In genomic region chr12:113211160-113211559, GRCh38 we compare ENCODE assay signal across 1 cellular context.
A peak's percentile ranks its signal among the peaks of the same experiment; 100 is the strongest.
TF ChIP-seq lines count a peak whose summit lies in the region.

No MANE protein-coding gene starts in this region.

TF ChIP-seq in GM12878, 131 proteins besides CTCF, POLR2A, EP300 and RAD21 (continues in another document):
- TF ChIP-seq PBX3 (IDR thresholded peaks at IDR 0.05; ENCODE audit: insufficient replicate concordance, low read depth, low read length) (no peak), NFIC (IDR thresholded peaks at IDR 0.05; ENCODE audit: low read depth, low read length) (peak; percentile 43; the same call in 1 of the 2 replicates), ATF3 (IDR thresholded peaks at IDR 0.05; ENCODE audit: borderline replicate concordance, extremely low read depth, low read depth, low read length) (no peak), BCLAF1 (IDR thresholded peaks at IDR 0.05) (no peak), CHD2 (IDR thresholded peaks at IDR 0.05; ENCODE audit: borderline replicate concordance, low read depth, low read length) (no peak), NFYA (IDR thresholded peaks at IDR 0.05; ENCODE audit: borderline replicate concordance, low read depth, low read length) (no peak), CREB1 (IDR thresholded peaks at IDR 0.05; ENCODE audit: low read depth) (no peak), ZZZ3 (IDR thresholded peaks at IDR 0.05; ENCODE audit: control insufficient read depth, insufficient read length, low read depth) (no peak), POU2F2 (IDR thresholded peaks at IDR 0.05; ENCODE audit: borderline replicate concordance, low read depth, low read length) (no peak), EED (IDR thresholded peaks at IDR 0.05; ENCODE audit: low read depth) (peak; percentile 46), ZNF622 (IDR thresholded peaks at IDR 0.05) (no peak), CBX5 (IDR thresholded peaks at IDR 0.05; ENCODE audit: low read depth) (no peak), SREBF1 (IDR thresholded peaks at IDR 0.05; ENCODE audit: low read length) (no peak), MEF2B (IDR thresholded peaks at IDR 0.05; ENCODE audit: partially characterized antibody, poor library complexity, severe bottlenecking) (no peak), IKZF1 (conservative IDR thresholded peaks at IDR 0.05) (no peak), IKZF2 (IDR thresholded peaks at IDR 0.05) (peak in 1 of 2 experiments; percentile 33; a peak in 1 of 4 replicates), MEF2A (IDR thresholded peaks at IDR 0.05; ENCODE audit: insufficient read depth, low read depth, low read length) (no peak), IRF4 (IDR thresholded peaks at IDR 0.05; ENCODE audit: low read depth, low read length) (peak; percentile 14; the same call in 1 of the 2 replicates), ZSCAN29 (IDR thresholded peaks at IDR 0.05) (no peak), BHLHE40 (IDR thresholded peaks at IDR 0.05; ENCODE audit: borderline replicate concordance in 1 of 2, low read depth in 2 of 2, low read length in 1 of 2) (0 out of 4 replicates have a peak, but pooled peaks have one; percentile 6 to 23), HCFC1 (IDR thresholded peaks at IDR 0.05; ENCODE audit: low read length) (no peak), EGR1 (IDR thresholded peaks at IDR 0.05; ENCODE audit: borderline replicate concordance in 1 of 2, low read depth in 2 of 2, low read length in 2 of 2) (no peak), ATF7 (IDR thresholded peaks at IDR 0.05; ENCODE audit: low read depth) (no peak), REST (IDR thresholded peaks at IDR 0.05; ENCODE audit: low read depth, low read length) (no peak), JUNB (IDR thresholded peaks at IDR 0.05) (peak; percentile 63), ETV6 (conservative IDR thresholded peaks at IDR 0.05 in 1 of 2, IDR thresholded peaks at IDR 0.05 in 1 of 2; ENCODE audit: borderline replicate concordance in 1 of 2, low read depth in 1 of 2) (0 out of 4 replicates have a peak, but pooled peaks of 1 of the 2 experiments have one; percentile 28), FOXM1 (IDR thresholded peaks at IDR 0.05; ENCODE audit: low read depth, low read length) (0 out of 2 replicates have a peak, but pooled peaks have one; percentile 31), TCF3 (IDR thresholded peaks at IDR 0.05; ENCODE audit: borderline replicate concordance, insufficient read depth, low read depth, low read length) (no peak), ZNF207 (IDR thresholded peaks at IDR 0.05; ENCODE audit: borderline replicate concordance) (no peak), ZNF687 (IDR thresholded peaks at IDR 0.05) (no peak), TBL1XR1 (IDR thresholded peaks at IDR 0.05; ENCODE audit: low read depth, low read length) (no peak), SIX5 (IDR thresholded peaks at IDR 0.05; ENCODE audit: low read depth, low read length, severe bottlenecking) (no peak), RUNX3 (IDR thresholded peaks at IDR 0.05; ENCODE audit: low read length) (peak; percentile 80), SIN3A (IDR thresholded peaks at IDR 0.05; ENCODE audit: low read depth, low read length) (no peak), RELB (IDR thresholded peaks at IDR 0.05; ENCODE audit: low read depth) (no peak), MTA2 (IDR thresholded peaks at IDR 0.05; ENCODE audit: low read depth) (no peak)
- TF ChIP-seq, protein P1, sequence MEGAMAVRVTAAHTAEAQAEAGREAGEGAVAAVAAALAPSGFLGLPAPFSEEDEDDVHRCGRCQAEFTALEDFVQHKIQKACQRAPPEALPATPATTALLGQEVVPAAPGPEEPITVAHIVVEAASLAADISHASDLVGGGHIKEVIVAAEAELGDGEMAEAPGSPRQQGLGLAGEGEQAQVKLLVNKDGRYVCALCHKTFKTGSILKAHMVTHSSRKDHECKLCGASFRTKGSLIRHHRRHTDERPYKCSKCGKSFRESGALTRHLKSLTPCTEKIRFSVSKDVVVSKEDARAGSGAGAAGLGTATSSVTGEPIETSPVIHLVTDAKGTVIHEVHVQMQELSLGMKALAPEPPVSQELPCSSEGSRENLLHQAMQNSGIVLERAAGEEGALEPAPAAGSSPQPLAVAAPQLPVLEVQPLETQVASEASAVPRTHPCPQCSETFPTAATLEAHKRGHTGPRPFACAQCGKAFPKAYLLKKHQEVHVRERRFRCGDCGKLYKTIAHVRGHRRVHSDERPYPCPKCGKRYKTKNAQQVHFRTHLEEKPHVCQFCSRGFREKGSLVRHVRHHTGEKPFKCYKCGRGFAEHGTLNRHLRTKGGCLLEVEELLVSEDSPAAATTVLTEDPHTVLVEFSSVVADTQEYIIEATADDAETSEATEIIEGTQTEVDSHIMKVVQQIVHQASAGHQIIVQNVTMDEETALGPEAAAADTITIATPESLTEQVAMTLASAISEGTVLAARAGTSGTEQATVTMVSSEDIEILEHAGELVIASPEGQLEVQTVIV (IDR thresholded peaks at IDR 0.05; ENCODE audit: borderline replicate concordance, partially characterized antibody): no peak
- TF ChIP-seq, protein P2, sequence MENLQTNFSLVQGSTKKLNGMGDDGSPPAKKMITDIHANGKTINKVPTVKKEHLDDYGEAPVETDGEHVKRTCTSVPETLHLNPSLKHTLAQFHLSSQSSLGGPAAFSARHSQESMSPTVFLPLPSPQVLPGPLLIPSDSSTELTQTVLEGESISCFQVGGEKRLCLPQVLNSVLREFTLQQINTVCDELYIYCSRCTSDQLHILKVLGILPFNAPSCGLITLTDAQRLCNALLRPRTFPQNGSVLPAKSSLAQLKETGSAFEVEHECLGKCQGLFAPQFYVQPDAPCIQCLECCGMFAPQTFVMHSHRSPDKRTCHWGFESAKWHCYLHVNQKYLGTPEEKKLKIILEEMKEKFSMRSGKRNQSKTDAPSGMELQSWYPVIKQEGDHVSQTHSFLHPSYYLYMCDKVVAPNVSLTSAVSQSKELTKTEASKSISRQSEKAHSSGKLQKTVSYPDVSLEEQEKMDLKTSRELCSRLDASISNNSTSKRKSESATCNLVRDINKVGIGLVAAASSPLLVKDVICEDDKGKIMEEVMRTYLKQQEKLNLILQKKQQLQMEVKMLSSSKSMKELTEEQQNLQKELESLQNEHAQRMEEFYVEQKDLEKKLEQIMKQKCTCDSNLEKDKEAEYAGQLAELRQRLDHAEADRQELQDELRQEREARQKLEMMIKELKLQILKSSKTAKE (IDR thresholded peaks at IDR 0.05; ENCODE audit: low read depth, poor library complexity, severe bottlenecking): no peak
- TF ChIP-seq, protein P3, sequence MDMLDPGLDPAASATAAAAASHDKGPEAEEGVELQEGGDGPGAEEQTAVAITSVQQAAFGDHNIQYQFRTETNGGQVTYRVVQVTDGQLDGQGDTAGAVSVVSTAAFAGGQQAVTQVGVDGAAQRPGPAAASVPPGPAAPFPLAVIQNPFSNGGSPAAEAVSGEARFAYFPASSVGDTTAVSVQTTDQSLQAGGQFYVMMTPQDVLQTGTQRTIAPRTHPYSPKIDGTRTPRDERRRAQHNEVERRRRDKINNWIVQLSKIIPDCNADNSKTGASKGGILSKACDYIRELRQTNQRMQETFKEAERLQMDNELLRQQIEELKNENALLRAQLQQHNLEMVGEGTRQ (IDR thresholded peaks at IDR 0.05; ENCODE audit: borderline replicate concordance, low read depth, low read length): no peak
